8 cellular contexts compared by ENCODE assay signal in the genomic region with DNA sequence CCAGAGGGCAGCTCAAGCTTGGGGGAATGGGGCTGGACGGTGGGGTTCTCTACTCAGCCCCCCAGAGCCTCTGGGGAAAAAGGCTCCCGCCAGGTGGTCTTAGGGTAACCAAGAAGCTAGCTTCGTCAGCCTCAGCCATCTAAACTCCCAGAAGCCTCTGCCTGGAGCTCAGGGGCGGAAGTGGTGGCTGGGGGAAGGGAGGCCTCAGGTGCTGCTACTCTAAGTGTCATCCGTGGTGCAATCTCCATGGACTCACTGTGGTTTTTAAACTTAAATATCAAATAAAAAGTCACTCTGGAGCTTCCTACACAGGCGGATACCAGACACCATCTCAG. TPM values are rescaled to one million over a fixed set of nuclear protein-coding genes. Genes with fewer than 3 reads are reported as not detected.
DNase-seq lines count a peak whose midpoint lies in the region; ATAC-seq and TF ChIP-seq lines count a peak whose summit lies in the region.

No MANE protein-coding gene starts in this region.

- WGBS in adrenal gland, 4 donors = 49 to 57% (median 53%) methylated on average over 4 to 6 of the region's 6 CpGs

- peak overlapping the region; percentile 86 for H3K9ac ChIP-seq in SU-DHL-6 (ENCODE audit: low read length)

- DNase-seq in adrenal gland (no peak), NCI-H1105 treated with DMSO at 0.1 percent for 48 hours (lab: John Stamatoyannopoulos, UW) (no peak), NCI-H1417 treated with DMSO at 0.1 percent for 48 hours (lab: John Stamatoyannopoulos, UW) (no peak), OCI-M2 (lab: John Stamatoyannopoulos, UW; ENCODE audit: unreplicated experiment) (no peak)

- H3K27ac ChIP-seq in SU-DHL-6 (ENCODE audit: low read depth, low read length) = peak overlapping the region; percentile 81
- peak overlapping the region in 3 of 5 donors; percentile 34 to 91 (median 37) for H3K27ac ChIP-seq in adrenal gland
- H3K27ac ChIP-seq in skin epidermis = peak overlapping the region in 19 of 21 experiments; percentile 17 to 95 (median 82)

- peaks cover 12% of the 10 kb centered on the region; the same call in 1 of the 2 replicates for H4K20me1 ChIP-seq in SU-DHL-6 (ENCODE audit: low read depth, low read length)

- peak overlapping the region; percentile 94 for H3K4me2 ChIP-seq in SU-DHL-6 (ENCODE audit: low read depth, low read length, poor library complexity, severe bottlenecking)

- no peaks in the 10 kb centered on the region for H3K9me2 ChIP-seq in SU-DHL-6 (replicated peaks; ENCODE audit: insufficient read depth, low read length)

- no peaks in the 10 kb centered on the region for H3K27me3 ChIP-seq in SU-DHL-6 (ENCODE audit: low read length)
- H3K27me3 ChIP-seq in adrenal gland = peaks cover 16% of the 10 kb centered on the region

- intact Hi-C loops in adrenal gland (cut with DNase I) = no loop called here

- TF ChIP-seq CTCF in SU-DHL-6 (IDR thresholded peaks at IDR 0.05; ENCODE audit: insufficient read depth, low read length, poor library complexity, severe bottlenecking) (no peak), adrenal gland (IDR thresholded peaks at IDR 0.05) (no peak)

- TF ChIP-seq POLR2A in adrenal gland (IDR thresholded peaks at IDR 0.05) = no peak

- ATAC-seq in GM18861 (IDR thresholded peaks at IDR 0.05; ENCODE audit: unreplicated experiment) (peak; percentile 36), HG02973 (IDR thresholded peaks at IDR 0.05; ENCODE audit: unreplicated experiment) (peak; percentile 62)

- H3K4me3 ChIP-seq in SU-DHL-6 (ENCODE audit: insufficient read depth, low read length, poor library complexity, severe bottlenecking) (peak overlapping the region; percentile 82), adrenal gland (peak overlapping the region in 1 of 4 donors; percentile 48), skin epidermis (peak overlapping the region; percentile 34 to 54 (median 46))

- H2AFZ ChIP-seq in SU-DHL-6 (ENCODE audit: low read depth, low read length, severe bottlenecking) = peak overlapping the region; percentile 74

- peaks cover 0 to 3% of the 10 kb centered on the region in 2 donors for H3K4me1 ChIP-seq in adrenal gland (replicated peaks in 1 of 2)

- H3K36me3 ChIP-seq in SU-DHL-6 (ENCODE audit: low read length) (peaks cover 20% of the 10 kb centered on the region), adrenal gland (replicated peaks in 1 of 2) (no peaks in the 10 kb centered on the region)

- peaks cover 5% of the 10 kb centered on the region; the same call in 1 of the 2 replicates for H3F3A ChIP-seq in SU-DHL-6 (ENCODE audit: insufficient read depth)

- peaks cover 60% of the 10 kb centered on the region for H3K79me2 ChIP-seq in SU-DHL-6 (ENCODE audit: insufficient read depth, low read length)

- peaks cover 11% of the 10 kb centered on the region; the same call in 1 of the 2 replicates for H3K9me3 ChIP-seq in SU-DHL-6 (ENCODE audit: insufficient read depth, low read length)
- H3K9me3 ChIP-seq in adrenal gland (replicated peaks in 1 of 3) = no peaks in the 10 kb centered on the region

RNA-seq across cellular contexts. Expression of a gene that starts 0.7 kb away (rescaled TPM):
- 10 to 100 TPM; 18.3 to 59.5 (median 24.3) TPM for total RNA-seq in adrenal gland
- polyA plus RNA-seq in adrenal gland = 10 to 100 TPM in 1 of 3 donors, 1 to 10 TPM in 2; 3.3 to 10.9 (median 4.2) TPM

RNA-seq across cellular contexts. Expression of a gene that starts 54.2 kb away (rescaled TPM):
- total RNA-seq in adrenal gland = 10 to 100 TPM in 1 of 8 donors, 1 to 10 TPM in 6, under 1 TPM in 1; 0.72 to 11.6 (median 6.5) TPM
- polyA plus RNA-seq in adrenal gland = 10 to 100 TPM in 1 of 3 donors, 1 to 10 TPM in 2; 2.8 to 15.4 (median 5.5) TPM
